In genomic region chr11:134125507-134125906, GRCh38 we compare ENCODE assay signal across 1 cellular context.
TF ChIP-seq lines count a peak whose summit lies in the region.

No MANE protein-coding gene starts in this region.

TF ChIP-seq in SK-N-SH, 30 proteins besides CTCF, POLR2A, EP300 and RAD21 (continued from another document):
- TF ChIP-seq MAX (IDR thresholded peaks at IDR 0.05; ENCODE audit: low read depth) (no peak), RFX5 (IDR thresholded peaks at IDR 0.05; ENCODE audit: low read length) (no peak), SIN3A (IDR thresholded peaks at IDR 0.05; ENCODE audit: borderline replicate concordance, low read depth, low read length) (no peak), PBX3 (IDR thresholded peaks at IDR 0.05) (no peak)
